1 cellular context compared by ENCODE assay signal in the genomic region with DNA sequence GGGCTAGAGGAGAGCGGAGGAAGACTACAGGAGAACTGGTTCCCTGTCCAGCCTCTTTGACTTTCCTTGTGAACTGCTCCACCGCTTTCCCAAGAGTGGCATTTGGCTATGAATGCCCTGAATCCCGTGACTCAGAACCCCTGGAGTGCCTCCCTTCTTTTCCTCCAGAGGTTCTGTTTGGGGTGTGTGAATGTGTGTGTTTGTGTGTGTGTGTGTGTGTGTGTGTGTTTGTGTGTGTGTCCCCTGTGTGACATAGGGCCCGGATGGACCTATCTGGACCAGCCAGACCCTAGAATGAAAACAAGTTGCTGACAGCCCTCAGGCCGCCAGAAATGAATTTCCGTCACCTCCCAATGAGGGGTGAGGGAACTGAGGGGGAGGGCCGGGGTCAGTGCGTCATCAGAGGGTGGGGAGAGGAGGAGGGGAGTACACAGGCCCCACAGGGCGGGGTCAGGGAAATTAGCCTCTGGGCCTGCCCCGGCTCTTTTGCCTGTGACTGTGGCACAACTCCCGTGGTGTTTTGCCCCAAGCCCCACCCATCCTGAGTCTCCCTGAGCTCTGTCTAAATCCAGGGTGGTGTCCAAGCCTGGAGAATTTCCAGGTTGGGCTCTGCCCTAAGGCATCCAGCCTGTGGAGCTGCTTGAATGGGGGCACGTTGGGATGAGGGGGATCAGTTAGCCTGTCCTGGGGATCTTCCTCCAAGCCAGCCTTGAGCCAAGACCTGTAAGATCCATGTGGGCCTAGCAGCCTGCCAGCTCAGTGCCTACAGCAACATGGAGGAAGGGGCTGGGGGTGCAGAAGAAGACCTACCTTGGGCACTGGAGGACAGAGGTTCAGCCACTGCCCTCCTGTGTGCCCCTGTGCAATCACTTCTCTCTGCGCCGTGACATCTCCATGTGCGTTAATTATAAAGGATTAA.
TF ChIP-seq lines count a peak whose summit lies in the region.

No MANE protein-coding gene starts in this region.

TF ChIP-seq in endothelial cell of umbilical vein, 7 proteins besides CTCF, POLR2A, EP300 and RAD21:
- TF ChIP-seq MYC (IDR thresholded peaks at IDR 0.05; ENCODE audit: low read depth, low read length): no peak
- TF ChIP-seq POLR2AphosphoS5 (IDR thresholded peaks at IDR 0.05; ENCODE audit: insufficient read depth, low read depth, low read length): peak; percentile 45
- TF ChIP-seq FOS (IDR thresholded peaks at IDR 0.05; ENCODE audit: borderline replicate concordance, insufficient read depth, low read length): peak; percentile 40
